1 cellular context compared by ENCODE assay signal in the genomic region with DNA sequence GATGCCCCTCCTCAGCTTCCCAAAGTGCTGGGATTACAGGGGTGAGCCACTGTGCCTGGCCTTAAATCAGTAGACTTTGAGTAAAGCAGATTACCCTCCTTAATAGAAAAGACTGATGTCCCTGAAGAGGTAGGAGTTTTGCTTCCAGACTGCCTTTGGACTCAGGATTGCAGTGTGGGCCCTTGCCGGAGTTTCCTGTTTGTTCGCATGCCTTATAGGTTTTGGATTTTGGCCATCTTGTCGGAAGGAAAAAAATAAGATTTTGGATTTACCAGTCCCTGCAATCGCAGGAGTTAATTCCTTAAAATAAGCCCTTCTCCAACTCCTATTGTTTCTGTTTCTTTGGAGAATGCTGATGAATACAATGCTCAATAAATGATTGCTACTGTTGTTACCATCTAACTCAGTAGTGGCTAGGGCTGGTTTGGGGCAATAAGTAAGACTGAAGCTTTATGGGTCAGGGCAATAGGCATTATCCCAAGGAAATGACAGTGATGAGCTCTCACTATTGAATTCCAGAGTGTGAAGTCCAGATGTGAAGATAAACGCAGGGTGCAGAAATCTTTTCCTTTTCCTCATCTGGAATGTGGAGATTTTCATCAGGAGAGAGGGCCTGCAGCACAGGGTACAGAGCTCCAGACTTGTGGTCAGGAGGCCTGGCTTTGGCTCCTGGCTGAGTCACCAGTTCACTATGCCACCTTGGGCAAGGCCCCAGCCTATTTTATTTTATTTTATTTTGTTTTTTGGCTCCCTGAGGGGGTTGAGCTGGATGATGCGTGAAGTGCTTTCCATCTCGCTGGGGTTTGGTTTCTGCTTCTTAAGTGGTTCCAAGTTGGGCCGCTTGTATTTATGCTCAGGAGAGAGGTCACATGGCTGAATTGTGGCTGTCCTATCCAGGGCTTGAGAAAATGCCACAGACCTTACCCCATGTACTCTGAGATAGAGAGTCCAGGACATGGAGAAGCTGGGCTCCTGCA.
TF ChIP-seq lines count a peak whose summit lies in the region.

No MANE protein-coding gene starts in this region.

TF ChIP-seq in SK-N-SH treated with all-trans-retinoic acid at 6 μM for 48 hours, 23 proteins besides CTCF, POLR2A, EP300 and RAD21 (continued from another document):
- TF ChIP-seq, protein P1, sequence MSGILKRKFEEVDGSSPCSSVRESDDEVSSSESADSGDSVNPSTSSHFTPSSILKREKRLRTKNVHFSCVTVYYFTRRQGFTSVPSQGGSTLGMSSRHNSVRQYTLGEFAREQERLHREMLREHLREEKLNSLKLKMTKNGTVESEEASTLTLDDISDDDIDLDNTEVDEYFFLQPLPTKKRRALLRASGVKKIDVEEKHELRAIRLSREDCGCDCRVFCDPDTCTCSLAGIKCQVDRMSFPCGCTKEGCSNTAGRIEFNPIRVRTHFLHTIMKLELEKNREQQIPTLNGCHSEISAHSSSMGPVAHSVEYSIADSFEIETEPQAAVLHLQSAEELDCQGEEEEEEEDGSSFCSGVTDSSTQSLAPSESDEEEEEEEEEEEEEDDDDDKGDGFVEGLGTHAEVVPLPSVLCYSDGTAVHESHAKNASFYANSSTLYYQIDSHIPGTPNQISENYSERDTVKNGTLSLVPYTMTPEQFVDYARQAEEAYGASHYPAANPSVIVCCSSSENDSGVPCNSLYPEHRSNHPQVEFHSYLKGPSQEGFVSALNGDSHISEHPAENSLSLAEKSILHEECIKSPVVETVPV (CRISPR knock-in tag; IDR thresholded peaks at IDR 0.05) = no peak
- TF ChIP-seq ZNF70 (CRISPR knock-in tag; IDR thresholded peaks at IDR 0.05) = no peak
- TF ChIP-seq, protein P2, sequence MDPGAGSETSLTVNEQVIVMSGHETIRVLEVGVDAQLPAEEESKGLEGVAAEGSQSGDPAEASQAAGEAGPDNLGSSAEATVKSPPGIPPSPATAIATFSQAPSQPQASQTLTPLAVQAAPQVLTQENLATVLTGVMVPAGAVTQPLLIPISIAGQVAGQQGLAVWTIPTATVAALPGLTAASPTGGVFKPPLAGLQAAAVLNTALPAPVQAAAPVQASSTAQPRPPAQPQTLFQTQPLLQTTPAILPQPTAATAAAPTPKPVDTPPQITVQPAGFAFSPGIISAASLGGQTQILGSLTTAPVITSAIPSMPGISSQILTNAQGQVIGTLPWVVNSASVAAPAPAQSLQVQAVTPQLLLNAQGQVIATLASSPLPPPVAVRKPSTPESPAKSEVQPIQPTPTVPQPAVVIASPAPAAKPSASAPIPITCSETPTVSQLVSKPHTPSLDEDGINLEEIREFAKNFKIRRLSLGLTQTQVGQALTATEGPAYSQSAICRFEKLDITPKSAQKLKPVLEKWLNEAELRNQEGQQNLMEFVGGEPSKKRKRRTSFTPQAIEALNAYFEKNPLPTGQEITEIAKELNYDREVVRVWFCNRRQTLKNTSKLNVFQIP (CRISPR knock-in tag; IDR thresholded peaks at IDR 0.05; ENCODE audit: borderline replicate concordance, low read depth) = no peak
